In the genomic region with DNA sequence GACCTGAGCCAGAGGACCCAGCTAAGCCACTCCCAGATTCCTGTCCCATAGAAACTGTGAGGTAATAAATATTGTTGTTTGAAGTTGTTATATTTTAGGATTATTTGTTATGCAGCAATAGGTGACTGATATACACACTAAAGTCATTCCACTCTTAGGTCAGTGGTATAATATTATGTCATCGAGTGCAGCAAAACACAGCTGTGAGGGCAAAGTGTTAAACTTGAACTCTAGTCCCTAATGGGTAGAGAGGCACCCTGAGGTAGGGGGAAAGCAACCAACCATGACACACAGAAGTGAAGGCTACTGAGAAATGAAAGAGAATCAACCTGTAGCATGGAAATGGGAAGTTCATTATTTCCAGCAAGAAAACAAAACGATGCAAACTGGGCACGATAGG, we compare ENCODE assay signal across 14 cellular contexts.
DNase-seq lines count a peak whose midpoint lies in the region; ATAC-seq and TF ChIP-seq lines count a peak whose summit lies in the region.
"Had no signal": no experiment of that assay in that cellular context is flagged by ENCODE, and none has a peak within 500 bp of the region (broad histone marks: within the 10 kb centered on the region; RNA-seq: fewer than 3 reads in every experiment).

No MANE protein-coding gene starts in this region.

- CTCF ChIA-PET in IMR-90 (lab: Yijun Ruan, JAX): interaction anchor here (0.6 to 1.2 kb wide), 2 partner anchors 192 to 306 kb away, joined by 3 to 4 read pairs; no protein-coding TSS in a partner anchor

- no peaks in the 10 kb centered on the region for H3K79me1 ChIP-seq in IMR-90 (ENCODE audit: low read depth in 1 of 2, low read length in 2 of 2)

- no peaks in the 10 kb centered on the region for H4K20me1 ChIP-seq in IMR-90 (ENCODE audit: insufficient read depth, low read length)

- no peak overlapping the region for H2BK120ac ChIP-seq in IMR-90 (ENCODE audit: low read depth, low read length)

- H3K18ac ChIP-seq in IMR-90 (ENCODE audit: low read depth, low read length): peak overlapping the region; percentile 27; the same call in 1 of the 2 replicates

- H3K27me3 Mint-ChIP-seq in activated naive CD8-positive, alpha-beta T cell treated with anti-CD3 and anti-CD28 coated beads, Interleukin-2, amount 50 U/mL, for 24 hours: no peaks in the 10 kb centered on the region
- H3K27me3 Mint-ChIP-seq in naive B cell: no peaks in the 10 kb centered on the region

- no CpG with 5 or more reads among the region's 3 CpGs for WGBS in IMR-90 (ENCODE audit: extremely low coverage in 2 of 2, insufficient read length in 1 of 2), 2 experiments

- TF ChIP-seq RAD21 in IMR-90 (IDR thresholded peaks at IDR 0.05; ENCODE audit: low read length): no peak

- H3K4ac ChIP-seq in IMR-90 (ENCODE audit: low read depth, low read length): peak overlapping the region; percentile 9; the same call in 1 of the 2 replicates

- H2AFZ ChIP-seq in IMR-90 (replicated peaks; ENCODE audit: low read length, poor library complexity): no peak overlapping the region

- H3K23ac ChIP-seq in IMR-90 (ENCODE audit: low read depth, low read length): no peak overlapping the region

- H3K27me3 ChIP-seq in IMR-90 (ENCODE audit: control insufficient read depth, insufficient read depth, low read length) (no peaks in the 10 kb centered on the region), Peyer's patch (no peaks in the 10 kb centered on the region)
- H3K27me3 ChIP-seq: BE2C had no signal

- no TSS peak for BruUV-seq in IMR-90 (replicated peaks; lab: Mats Ljungman, UMichigan)

- H3K9me3 Mint-ChIP-seq in activated naive CD8-positive, alpha-beta T cell treated with anti-CD3 and anti-CD28 coated beads, Interleukin-2, amount 50 U/mL, for 24 hours: peaks cover 4% of the 10 kb centered on the region
- peaks cover 0 to 12% (median 0%) of the 10 kb centered on the region in 7 donors for H3K9me3 Mint-ChIP-seq in naive B cell

- in situ Hi-C loops in IMR-90 (cut with MboI; ENCODE audit: low sequenced_read_pairs) (no loop called here), ACHN (cut with HindIII; ENCODE audit: low pct_ligation_motif_present, low pct_unique_long_range_greater_than_20kb, low sequenced_read_pairs) (no loop called here)

- peak overlapping the region; percentile 91; the same call in 1 of the 3 replicates for H2BK15ac ChIP-seq in IMR-90 (ENCODE audit: low read depth, low read length)

- H4K5ac ChIP-seq in IMR-90 (ENCODE audit: low read depth, low read length): no peak overlapping the region; the same call in 1 of the 2 replicates

- TF ChIP-seq CTCF in IMR-90 (conservative IDR thresholded peaks at IDR 0.05; ENCODE audit: low read depth, low read length) (no peak), Peyer's patch (IDR thresholded peaks at IDR 0.05) (no peak)

- H3K9me3 ChIP-seq in IMR-90 (ENCODE audit: control insufficient read depth, insufficient read depth, low read length) (no peaks in the 10 kb centered on the region), Peyer's patch (no peaks in the 10 kb centered on the region)
- H3K9me3 ChIP-seq: BE2C, SK-N-SH had no signal

- no peak for ATAC-seq in IMR-90 (ENCODE audit: low read depth)
- no peak for ATAC-seq in activated naive CD8-positive, alpha-beta T cell treated with anti-CD3 and anti-CD28 coated beads, Interleukin-2, amount 50 U/mL, for 24 hours
- ATAC-seq in naive B cell (ENCODE audit: low read depth in 2 of 2): peak; percentile 37 to 38

- no peak for TF ChIP-seq POLR2A in IMR-90 (IDR thresholded peaks at IDR 0.05; ENCODE audit: low read depth, low read length)
- no peak for TF ChIP-seq POLR2A in Peyer's patch (IDR thresholded peaks at IDR 0.05)

- intact Hi-C loops in IMR-90 (cut with micrococcal nuclease): no loop called here

- peaks cover 3% of the 10 kb centered on the region for H3K36me3 Mint-ChIP-seq in activated naive CD8-positive, alpha-beta T cell treated with anti-CD3 and anti-CD28 coated beads, Interleukin-2, amount 50 U/mL, for 24 hours (ENCODE audit: low read depth)
- peaks cover 4 to 9% of the 10 kb centered on the region in 2 donors for H3K36me3 Mint-ChIP-seq in naive B cell

- no peak overlapping the region for H3K9ac ChIP-seq in IMR-90 (ENCODE audit: low read depth, low read length)
- H3K9ac ChIP-seq: SK-N-SH had no signal

- H2BK5ac ChIP-seq in IMR-90 (ENCODE audit: low read depth, low read length, poor library complexity, severe bottlenecking): no peak overlapping the region

- DNase-seq in CD1c-positive myeloid dendritic cell (ENCODE audit: extremely low spot score): peak; percentile 13
- no peak for DNase-seq in IMR-90
- DNase-seq in activated naive CD8-positive, alpha-beta T cell treated with anti-CD3 and anti-CD28 coated beads, Interleukin-2, amount 50 U/mL, for 24 hours: no peak
- peak; percentile 24 for DNase-seq in naive B cell
- no peak for DNase-seq in ACHN
- DNase-seq in NCI-H774 (lab: John Stamatoyannopoulos, UW): no peak
- DNase-seq in DMS114 treated with DMSO at 0.1 percent for 48 hours (lab: John Stamatoyannopoulos, UW; ENCODE audit: unreplicated experiment): no peak
- DNase-seq in Peyer's patch: no peak
- DNase-seq: BE2C, NCI-H1105, NCI-H1694 treated with DMSO at 0.1 percent for 48 hours, NCI-H446, Right ventricle myocardium superior, SK-N-SH had no signal

- H3K4me3 ChIP-seq in IMR-90 (ENCODE audit: insufficient read depth, low read depth, low read length): no peak overlapping the region
- no peak overlapping the region for H3K4me3 ChIP-seq in Peyer's patch

- no peak overlapping the region for H2AK5ac ChIP-seq in IMR-90 (ENCODE audit: low read depth, low read length)

- peaks cover 59% of the 10 kb centered on the region for H3K4me1 Mint-ChIP-seq in activated naive CD8-positive, alpha-beta T cell treated with anti-CD3 and anti-CD28 coated beads, Interleukin-2, amount 50 U/mL, for 24 hours
- peaks cover 35 to 66% (median 43%) of the 10 kb centered on the region in 3 donors for H3K4me1 Mint-ChIP-seq in naive B cell

- no peak overlapping the region for H3K56ac ChIP-seq in IMR-90 (ENCODE audit: extremely low read depth, insufficient read depth, low read length)

- H3K9me1 ChIP-seq in IMR-90 (ENCODE audit: insufficient read depth, low read length): no peaks in the 10 kb centered on the region

- no peak overlapping the region for H3K27ac ChIP-seq in IMR-90 (ENCODE audit: insufficient read depth, low read length)
- H3K27ac ChIP-seq in Peyer's patch: no peak overlapping the region

- H3K4me1 ChIP-seq in IMR-90 (ENCODE audit: control insufficient read depth, insufficient read depth, low read length): peaks cover 3% of the 10 kb centered on the region; the same call in 1 of the 2 replicates
- no peaks in the 10 kb centered on the region for H3K4me1 ChIP-seq in Peyer's patch
- H3K4me1 ChIP-seq: BE2C had no signal

- POLR2A ChIA-PET in IMR-90 (lab: Charles Lee; ENCODE audit: unreplicated experiment): interaction anchor here (0.6 kb wide), 1 partner anchor 23 kb away, joined by 3 read pairs; no protein-coding TSS in a partner anchor

- no peak overlapping the region for H4K8ac ChIP-seq in IMR-90 (ENCODE audit: low read depth in 2 of 2, low read length in 2 of 2)

- H3K36me3 ChIP-seq in IMR-90 (ENCODE audit: control insufficient read depth, insufficient read depth, low read length) (no peaks in the 10 kb centered on the region), Peyer's patch (no peaks in the 10 kb centered on the region)
- H3K36me3 ChIP-seq: BE2C had no signal

- dilution Hi-C loops in IMR-90 (cut with HindIII; ENCODE audit: low sequenced_read_pairs, unreplicated experiment): no loop called here

- no peak overlapping the region for H3K14ac ChIP-seq in IMR-90 (replicated peaks; ENCODE audit: low read depth, low read length)

- no peak overlapping the region for H2AK9ac ChIP-seq in IMR-90 (replicated peaks; ENCODE audit: low read depth, low read length, poor library complexity)

- no peak overlapping the region for H3K27ac Mint-ChIP-seq in activated naive CD8-positive, alpha-beta T cell treated with anti-CD3 and anti-CD28 coated beads, Interleukin-2, amount 50 U/mL, for 24 hours
- peak overlapping the region in 5 of 6 donors; percentile 4 to 88 (median 52) for H3K27ac Mint-ChIP-seq in naive B cell

- H2BK20ac ChIP-seq in IMR-90 (ENCODE audit: low read depth, low read length): no peak overlapping the region

- peak overlapping the region; percentile 29 for H3K4me3 Mint-ChIP-seq in activated naive CD8-positive, alpha-beta T cell treated with anti-CD3 and anti-CD28 coated beads, Interleukin-2, amount 50 U/mL, for 24 hours
- H3K4me3 Mint-ChIP-seq in naive B cell: peak overlapping the region in 7 of 8 donors; percentile 18 to 71 (median 48)

- no peak overlapping the region for H4K91ac ChIP-seq in IMR-90 (ENCODE audit: insufficient read depth, low read depth, low read length)

- H3K4me2 ChIP-seq in IMR-90 (ENCODE audit: low read depth, low read length): no peak overlapping the region
- H3K4me2 ChIP-seq: SK-N-SH had no signal

TF ChIP-seq in IMR-90, 13 proteins besides CTCF, POLR2A, EP300 and RAD21:
- TF ChIP-seq CHD1 (IDR thresholded peaks at IDR 0.05; ENCODE audit: low read depth, low read length) (no peak), MAZ (IDR thresholded peaks at IDR 0.05; ENCODE audit: borderline replicate concordance, low read depth, low read length) (no peak), CEBPB (IDR thresholded peaks at IDR 0.05; ENCODE audit: low read depth, low read length) (no peak), NFE2L2 (IDR thresholded peaks at IDR 0.05; ENCODE audit: low read depth, low read length) (no peak)

Comparison
In these comparisons a context has a peak if more than half of its experiments do, and no peak if none do; other contexts are left out.
1. DNase-seq: peak in CD1c-positive myeloid dendritic cell (single experiment) and naive B cell (single experiment); none in IMR-90 (single experiment), activated naive CD8-positive, alpha-beta T cell treated with anti-CD3 and anti-CD28 coated beads, Interleukin-2, amount 50 U/mL, for 24 hours (single experiment), ACHN (single experiment), NCI-H774 (single experiment), DMS114 treated with DMSO at 0.1 percent for 48 hours (single experiment) and Peyer's patch (0 of 3).
2. ATAC-seq: peak in naive B cell (2 of 2); none in IMR-90 (single experiment) and activated naive CD8-positive, alpha-beta T cell treated with anti-CD3 and anti-CD28 coated beads, Interleukin-2, amount 50 U/mL, for 24 hours (single experiment).